14 cellular contexts compared by ENCODE assay signal in the genomic region with DNA sequence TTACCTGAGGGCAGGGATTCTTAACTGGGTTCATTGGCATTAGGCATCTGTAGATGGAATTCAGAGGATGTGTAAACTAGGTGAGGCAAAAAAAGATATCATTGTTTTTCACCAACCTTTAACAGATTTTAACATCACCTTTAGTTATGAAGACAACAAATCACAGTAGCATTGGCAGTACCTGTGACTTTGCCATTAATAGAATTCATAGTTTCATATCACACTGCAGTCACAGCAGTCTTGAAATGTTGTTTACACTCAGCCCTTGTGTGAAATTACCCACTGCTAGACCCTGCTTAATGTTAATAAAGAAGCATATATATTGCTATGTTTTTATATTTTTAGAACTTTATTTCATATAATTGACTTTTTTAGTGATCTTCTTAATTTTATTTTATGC. TPM values are rescaled to one million over a fixed set of nuclear protein-coding genes. Genes with fewer than 3 reads are reported as not detected.
DNase-seq lines count a peak whose midpoint lies in the region; ATAC-seq, FAIRE-seq and TF ChIP-seq lines count a peak whose summit lies in the region.
"Had no signal": no experiment of that assay in that cellular context is flagged by ENCODE, and none has a peak within 500 bp of the region (broad histone marks: within the 10 kb centered on the region; RNA-seq: fewer than 3 reads in every experiment).

No MANE protein-coding gene starts in this region.

- H4K20me1 ChIP-seq in GM23338 (replicated peaks; ENCODE audit: insufficient read depth) = no peaks in the 10 kb centered on the region; the same call in none of the 2 replicates

- peak overlapping the region; percentile 85 for H3K4me3 Mint-ChIP-seq in GM23338

- no peak overlapping the region for H2AFZ ChIP-seq in GM23338

- H3K36me3 ChIP-seq in GM23338 (ENCODE audit: insufficient read depth) (no peaks in the 10 kb centered on the region), RWPE2 (ENCODE audit: low read depth) (peaks cover 9% of the 10 kb centered on the region), iPS-18a (ENCODE audit: control insufficient read depth, low read depth, low read length) (no peaks in the 10 kb centered on the region), small intestine (ENCODE audit: control insufficient read depth in 2 of 2, insufficient read depth in 2 of 2, low read length in 2 of 2) (no peaks in the 10 kb centered on the region)

- DNase-seq in GM23338 (ENCODE audit: low spot score) = no peak
- DNase-seq in RWPE2 (ENCODE audit: low spot score) = no peak
- no peak for DNase-seq in small intestine
- DNase-seq in kidney tubule cell (ENCODE audit: low spot score) = no peak
- no peak for DNase-seq in stimulated activated CD4-positive, alpha-beta T cell treated with anti-CD3 and anti-CD28 coated beads, Interleukin-4, amount 100 ng/mL, for 1 hour
- DNase-seq in GM13976 (ENCODE audit: low spot score) = no peak
- DNase-seq: activated effector memory CD4-positive, alpha-beta T cell treated with Interleukin-2 at 50 U/mL for 16 hours; amniotic stem cell; IMR-90 had no signal

- H3K4me3 ChIP-seq in GM23338 (peak overlapping the region; percentile 74), RWPE2 (ENCODE audit: severe bottlenecking) (no peak overlapping the region), iPS-18a (ENCODE audit: low read length) (peak overlapping the region; percentile 80), small intestine (ENCODE audit: low read depth in 1 of 2, low read length in 2 of 2) (no peak overlapping the region)

- peaks cover 74% of the 10 kb centered on the region for H3K4me1 Mint-ChIP-seq in GM23338

- peaks cover 34% of the 10 kb centered on the region for H3K27me3 Mint-ChIP-seq in GM23338 (ENCODE audit: insufficient read depth, low read depth, poor library complexity)

- 0 out of 2 replicates have a peak, but pooled peaks cover 8% of the 10 kb centered on the region for H3F3A ChIP-seq in GM23338 (replicated peaks; ENCODE audit: low read depth)

- peaks cover 62% of the 10 kb centered on the region for H3K4me1 ChIP-seq in GM23338 (ENCODE audit: insufficient read depth)
- peaks cover 37% of the 10 kb centered on the region for H3K4me1 ChIP-seq in RWPE2 (ENCODE audit: insufficient read depth, poor library complexity, severe bottlenecking)
- H3K4me1 ChIP-seq in iPS-18a (ENCODE audit: control insufficient read depth, low read depth, low read length) = peaks cover 59% of the 10 kb centered on the region
- peaks cover 0 to 3% of the 10 kb centered on the region in 2 donors for H3K4me1 ChIP-seq in small intestine (ENCODE audit: control insufficient read depth in 2 of 2, insufficient read depth in 1 of 2, low read depth in 1 of 2, low read length in 1 of 2)

- peak overlapping the region; percentile 95 for H3K27ac Mint-ChIP-seq in GM23338

- peak overlapping the region; percentile 99 for H3K9ac ChIP-seq in iPS-18a (ENCODE audit: low read length)

- peaks cover 61% of the 10 kb centered on the region for H3K79me2 ChIP-seq in GM23338 (replicated peaks; ENCODE audit: insufficient read depth)

- no peaks in the 10 kb centered on the region for H3K27me3 ChIP-seq in GM23338 (ENCODE audit: insufficient read depth)
- no peaks in the 10 kb centered on the region for H3K27me3 ChIP-seq in RWPE2 (ENCODE audit: insufficient read depth, poor library complexity, severe bottlenecking)
- no peaks in the 10 kb centered on the region for H3K27me3 ChIP-seq in iPS-18a (ENCODE audit: control insufficient read depth, insufficient read depth, low read length)
- H3K27me3 ChIP-seq in small intestine (ENCODE audit: control insufficient read depth in 2 of 2, insufficient read depth in 2 of 2, low read length in 2 of 2) = no peaks in the 10 kb centered on the region

- H3K4me2 ChIP-seq in GM23338 = peak overlapping the region; percentile 95

- TF ChIP-seq CTCF in GM23338 (conservative IDR thresholded peaks at IDR 0.05; ENCODE audit: low read depth in 2 of 2) = no peak
- no peak for TF ChIP-seq CTCF in RWPE2 (IDR thresholded peaks at IDR 0.05; ENCODE audit: poor library complexity, severe bottlenecking)
- no peak for TF ChIP-seq CTCF in GM13976 (IDR thresholded peaks at IDR 0.05; ENCODE audit: borderline replicate concordance, control extremely low read depth, extremely low read depth, insufficient read depth, missing control alignments)

- H3K9me2 ChIP-seq in GM23338 (ENCODE audit: insufficient read depth) = no peaks in the 10 kb centered on the region

- no peaks in the 10 kb centered on the region for H3K9me3 ChIP-seq in RWPE2 (ENCODE audit: severe bottlenecking)
- no peaks in the 10 kb centered on the region for H3K9me3 ChIP-seq in iPS-18a (ENCODE audit: control insufficient read depth, low read depth, low read length)
- H3K9me3 ChIP-seq in small intestine (ENCODE audit: control insufficient read depth, low read depth) = no peaks in the 10 kb centered on the region

- H3K36me3 Mint-ChIP-seq in GM23338 (ENCODE audit: low read depth) = peaks cover 12% of the 10 kb centered on the region

- in situ Hi-C loops in GM13976 (cut with MboI; ENCODE audit: low sequenced_read_pairs, unreplicated experiment) = no loop called here

- ATAC-seq in GM23338 (no peak), RWPE2 (ENCODE audit: low read depth) (no peak), GM18861 (IDR thresholded peaks at IDR 0.05; ENCODE audit: unreplicated experiment) (no peak)

- no peak for FAIRE-seq in small intestine (lab: Jason Lieb, UNC)

- H3K9me3 Mint-ChIP-seq in GM23338 = no peaks in the 10 kb centered on the region; the same call in 2 of the 3 replicates

- H3K27ac ChIP-seq in GM23338 (ENCODE audit: low read depth) (peak overlapping the region; percentile 99), RWPE2 (ENCODE audit: poor library complexity, severe bottlenecking) (peak overlapping the region; percentile 92), iPS-18a (ENCODE audit: low read length) (peak overlapping the region; percentile 33), small intestine (ENCODE audit: low read depth in 1 of 2, low read length in 1 of 2) (peak overlapping the region; percentile 57 to 97)

TF ChIP-seq in GM23338, 12 proteins besides CTCF, POLR2A, EP300 and RAD21:
- no peak for TF ChIP-seq ZNF331 (CRISPR knock-in tag; IDR thresholded peaks at IDR 0.05; ENCODE audit: low read depth)

RNA-seq across cellular contexts. Expression of gene INAVA, which starts 1.7 kb away (rescaled TPM):
- total RNA-seq in GM23338 (2014; rRNA removed; shearing (Covaris generic)) = 41.2 and 43.9 TPM in 2 replicates
- polyA plus RNA-seq in GM23338 (2016; fragmentation: Nextera tagmentation; extraction: Ambion mirVana) (25.2 and 25.3 TPM in 2 replicates), small intestine (100 to 1,000 TPM in 2 of 3 donors, 10 to 100 TPM in 1; 58.7 to 192 (median 165) TPM)

RNA-seq across cellular contexts. Expression of gene GPR25, which starts 20.2 kb away (rescaled TPM):
- not detected in 2 replicates for total RNA-seq in GM23338 (2014; rRNA removed; shearing (Covaris generic))
- not detected in 2 replicates for polyA plus RNA-seq in GM23338 (2016; fragmentation: Nextera tagmentation; extraction: Ambion mirVana)
- polyA plus RNA-seq in small intestine = under 1 TPM in 1 of 3 donors, not detected in 2; 0.07 TPM
- total RNA-seq: glomerular endothelial cell, H4, IMR-90, RPMI7951 had no signal
- polyA plus RNA-seq: IMR-90 had no signal

Comparison
In these comparisons a context has a peak if more than half of its experiments do, and no peak if none do; other contexts are left out.
1. H3K27ac ChIP-seq: peak in every context shown above with its lines; median percentile 99 in GM23338; 92 in RWPE2; 77 in small intestine; 33 in iPS-18a.
2. H3K4me3 ChIP-seq: peak in GM23338 (single experiment) and iPS-18a (single experiment); none in RWPE2 (single experiment) and small intestine (0 of 2).